8 cellular contexts compared by ENCODE assay signal in genomic region chr5:177312649-177313181, GRCh38. TPM values are rescaled to one million over a fixed set of nuclear protein-coding genes. Genes with fewer than 3 reads are reported as not detected.
DNase-seq lines count a peak whose midpoint lies in the region; ATAC-seq and TF ChIP-seq lines count a peak whose summit lies in the region.

No MANE protein-coding gene starts in this region.

- H3K4me3 ChIP-seq in spleen (peak overlapping the region in 7 of 8 donors; percentile 52 to 89 (median 72)), lower leg skin (ENCODE audit: low read depth, poor library complexity, severe bottlenecking) (no peak overlapping the region)

- WGBS in spleen, 5 donors = 2 to 7% (median 6%) methylated on average over 10 to 19 of the region's 19 CpGs
- 1 to 10% methylated on average over 18 to 19 of the region's 19 CpGs for WGBS in lower leg skin, 2 donors

- no peaks in the 10 kb centered on the region for H3K9me3 ChIP-seq in spleen

- H3K4me1 ChIP-seq in foreskin keratinocyte (no peaks in the 10 kb centered on the region), spleen (peaks cover 34 to 85% (median 65%) of the 10 kb centered on the region in 6 donors)

- H3K27me3 ChIP-seq in foreskin keratinocyte (no peaks in the 10 kb centered on the region), spleen (replicated peaks in 1 of 7) (no peaks in the 10 kb centered on the region)

- intact Hi-C loops in spleen (cut with DNase I; ENCODE audit: low total_unique reads) = loop anchor here (10.0 kb wide), 2 partner anchors 52 to 142 kb away; no protein-coding TSS in a partner anchor
- intact Hi-C loops in lower leg skin (cut with DNase I; ENCODE audit: low total_unique reads) = loop anchor here (10.0 kb wide), 1 partner anchor 142 kb away; no protein-coding TSS in a partner anchor

- TF ChIP-seq CTCF in foreskin keratinocyte (conservative IDR thresholded peaks at IDR 0.05) = peak; percentile 28
- TF ChIP-seq CTCF in spleen (IDR thresholded peaks at IDR 0.05 in 8 of 11, conservative IDR thresholded peaks at IDR 0.05 in 3 of 11) = no peak
- no peak for TF ChIP-seq CTCF in lower leg skin (IDR thresholded peaks at IDR 0.05)

- DNase-seq in NOMO-1 treated with DMSO at 0.1 percent for 48 hours (lab: John Stamatoyannopoulos, UW; ENCODE audit: unreplicated experiment) (peak; percentile 74), NOMO-1 treated with dmso at 0.1 percent for 144 hours (lab: John Stamatoyannopoulos, UW; ENCODE audit: unreplicated experiment) (no peak), T1000 (lab: John Stamatoyannopoulos, UW) (peak; percentile 54), foreskin keratinocyte (no peak), spleen (peak; percentile 81), lower leg skin (ENCODE audit: low spot score in 2 of 2) (no peak)

- H3K27ac ChIP-seq in foreskin keratinocyte (peak overlapping the region; percentile 81), spleen (peak overlapping the region in 6 of 8 donors; percentile 10 to 94 (median 89))

- TF ChIP-seq POLR2A in spleen (IDR thresholded peaks at IDR 0.05) (no peak), lower leg skin (IDR thresholded peaks at IDR 0.05) (no peak)

- peaks cover 0 to 26% (median 0%) of the 10 kb centered on the region in 6 donors for H3K36me3 ChIP-seq in spleen

- peak; percentile 18 for ATAC-seq in GM19455 (IDR thresholded peaks at IDR 0.05; ENCODE audit: unreplicated experiment)
- ATAC-seq in HG03565 (IDR thresholded peaks at IDR 0.05; ENCODE audit: unreplicated experiment) = peak; percentile 23
- peak; percentile 6 for ATAC-seq in foreskin keratinocyte

RNA-seq across cellular contexts. Expression of gene MXD3, which starts 1.0 kb away (rescaled TPM):
- total RNA-seq in foreskin keratinocyte = 4.6 and 6.0 TPM in 2 replicates
- 6.3 and 6.7 TPM in 2 replicates for polyA plus RNA-seq in foreskin keratinocyte
- 10 to 100 TPM; 19.3 to 80.7 (median 26.7) TPM for total RNA-seq in spleen
- 10 to 100 TPM; 25.9 to 32.5 (median 26.2) TPM for polyA plus RNA-seq in spleen
- 10 to 100 TPM in 2 of 4 donors, 1 to 10 TPM in 2; 4.9 to 19.8 (median 13.2) TPM for total RNA-seq in lower leg skin

RNA-seq across cellular contexts. Expression of gene PRELID1, which starts 9.1 kb away (rescaled TPM):
- 281 and 287 TPM in 2 replicates for total RNA-seq in foreskin keratinocyte
- polyA plus RNA-seq in foreskin keratinocyte = 393 and 452 TPM in 2 replicates
- 100 to 1,000 TPM in 5 of 7 donors, 10 to 100 TPM in 2; 74.5 to 173 (median 106) TPM for total RNA-seq in spleen
- 100 to 1,000 TPM; 131 to 174 (median 154) TPM for polyA plus RNA-seq in spleen
- total RNA-seq in lower leg skin = 100 to 1,000 TPM in 2 of 4 donors, 10 to 100 TPM in 2; 60.7 to 122 (median 96.7) TPM

RNA-seq across cellular contexts. Expression of gene RAB24, which starts 9.2 kb away (rescaled TPM):
- total RNA-seq in foreskin keratinocyte = 12.1 and 12.7 TPM in 2 replicates
- 20.8 and 21.6 TPM in 2 replicates for polyA plus RNA-seq in foreskin keratinocyte
- 10 to 100 TPM; 52.1 to 90.4 (median 80.8) TPM for total RNA-seq in spleen
- 100 to 1,000 TPM in 2 of 3 donors, 10 to 100 TPM in 1; 90.6 to 181 (median 170) TPM for polyA plus RNA-seq in spleen
- total RNA-seq in lower leg skin = 10 to 100 TPM; 52.2 to 98.5 (median 73.7) TPM

RNA-seq across cellular contexts. Expression of gene LMAN2, which starts 38.8 kb away (rescaled TPM):
- total RNA-seq in foreskin keratinocyte (148 TPM in 2 replicates), spleen (100 to 1,000 TPM in 4 of 7 donors, 10 to 100 TPM in 3; 92.4 to 211 (median 109) TPM), lower leg skin (100 to 1,000 TPM; 139 to 191 (median 166) TPM)
- polyA plus RNA-seq in foreskin keratinocyte (187 and 188 TPM in 2 replicates), spleen (10 to 100 TPM; 50.1 to 96.6 (median 72.5) TPM)

RNA-seq across cellular contexts. Expression of gene RGS14, which starts 45.0 kb away (rescaled TPM):
- total RNA-seq in foreskin keratinocyte = 19.6 and 22.1 TPM in 2 replicates
- 20.2 and 22.1 TPM in 2 replicates for polyA plus RNA-seq in foreskin keratinocyte
- 100 to 1,000 TPM in 1 of 7 donors, 10 to 100 TPM in 6; 61.5 to 111 (median 77.1) TPM for total RNA-seq in spleen
- 10 to 100 TPM; 45.3 to 95.9 (median 61.6) TPM for polyA plus RNA-seq in spleen
- total RNA-seq in lower leg skin = 10 to 100 TPM; 28.6 to 38.3 (median 37.2) TPM

Comparison
In these comparisons a context has a peak if more than half of its experiments do, and no peak if none do; other contexts are left out.
1. DNase-seq: peak in NOMO-1 treated with DMSO at 0.1 percent for 48 hours (single experiment), T1000 (single experiment) and spleen (single experiment); none in NOMO-1 treated with dmso at 0.1 percent for 144 hours (single experiment), foreskin keratinocyte (0 of 2) and lower leg skin (0 of 2).
2. Peak in every context shown above with its lines, with median percentiles within 50 percentile points of each other: ATAC-seq.